24 cellular contexts compared by ENCODE assay signal in genomic region chr6:76465410-76465809, GRCh38.
"Had no signal": no experiment of that assay in that cellular context is flagged by ENCODE, and none has a peak within 500 bp of the region (broad histone marks: within the 10 kb centered on the region; RNA-seq: fewer than 3 reads in every experiment).

No MANE protein-coding gene starts in this region.

- H3K9ac ChIP-seq: KMS-11 had no signal

- H3K9me3 ChIP-seq: ascending aorta, body of pancreas, MG63 had no signal

- FAIRE-seq: bronchial epithelial cell had no signal

- H3K36me3 ChIP-seq: ascending aorta, MG63 had no signal

- H3K4me1 ChIP-seq: ascending aorta, body of pancreas had no signal

- H3K27me3 ChIP-seq: ascending aorta, body of pancreas, MG63 had no signal

- DNase-seq: activated CD4-positive, alpha-beta T cell treated with anti-CD3 and anti-CD28 coated beads for 4 hours; activated CD8-positive, alpha-beta memory T cell treated with anti-CD3 and anti-CD28 coated beads, Interleukin-2, amount 50 U/mL, for 4 hours; activated CD8-positive, alpha-beta T cell treated with anti-CD3 and anti-CD28 coated beads for 36 hours; activated gamma-delta T cell treated with Interleukin-2 at 50 U/mL for 16 hours; activated naive CD4-positive, alpha-beta T cell treated with anti-CD3 and anti-CD28 coated beads, Interleukin-2, amount 50 U/mL, for 16 hours; activated T-cell treated with anti-CD3 and anti-CD28 coated beads, Interleukin-2, amount 50 U/mL, for 72 hours; body of pancreas; central memory CD4-positive, alpha-beta T cell; IMR-90; MG63; NCI-H1048; NCI-H1417; NCI-H1694; NCI-H2029; NCI-H345; NCI-H510A; NCI-H526 treated with DMSO at 0.1 percent for 48 hours; NCI-H82; RPMI8226; T-helper 1 cell had no signal

- H3K27ac ChIP-seq: ascending aorta, body of pancreas, coronary artery, KMS-11 had no signal

- H3K4me3 ChIP-seq: ascending aorta, body of pancreas, coronary artery, MG63 had no signal

- H3K4me2 ChIP-seq: KMS-11 had no signal
